Comparison of ENCODE assay signal across 18 cellular contexts in genomic region chr3:53224536-53224935, GRCh38.
"Had no signal": no experiment of that assay in that cellular context is flagged by ENCODE, and none has a peak within 500 bp of the region (broad histone marks: within the 10 kb centered on the region; RNA-seq: fewer than 3 reads in every experiment).

No MANE protein-coding gene starts in this region.

- FAIRE-seq: endometrium, keratinocyte had no signal

- H3K4me3 ChIP-seq: adrenal gland, dorsolateral prefrontal cortex, left lung, mucosa of descending colon, thyroid gland, uterus had no signal

- H3K27ac ChIP-seq: dorsolateral prefrontal cortex, left lung, uterus had no signal

- H3K4me1 ChIP-seq: adrenal gland, thyroid gland, uterus had no signal

- H3K27ac Mint-ChIP-seq: activated CD8-positive, alpha-beta memory T cell treated with anti-CD3 and anti-CD28 coated beads, Interleukin-2, amount 10 ng/mL, durations not matched to agents 7 days and 5 days; activated T-helper 2 cell treated with anti-CD3 and anti-CD28 coated beads, Interferon-gamma antibody, Interleukin-2, Interleukin-4, amounts not matched to agents 10 μg/mL and 5 μg/mL and 100 μg/mL, durations not matched to agents 14 hours and 24 hours and 36 hours had no signal

- H3K4me3 Mint-ChIP-seq: activated CD8-positive, alpha-beta memory T cell treated with anti-CD3 and anti-CD28 coated beads, Interleukin-2, amount 10 ng/mL, durations not matched to agents 7 days and 5 days; naive thymus-derived CD4-positive, alpha-beta T cell had no signal

- H3K9me3 Mint-ChIP-seq: activated T-helper 2 cell treated with anti-CD3 and anti-CD28 coated beads, Interferon-gamma antibody, Interleukin-2, Interleukin-4, amounts not matched to agents 10 μg/mL and 5 μg/mL and 100 μg/mL, durations not matched to agents 14 hours and 24 hours and 36 hours; naive thymus-derived CD4-positive, alpha-beta T cell had no signal

- H3K27me3 Mint-ChIP-seq: activated CD8-positive, alpha-beta memory T cell treated with anti-CD3 and anti-CD28 coated beads, Interleukin-2, amount 10 ng/mL, durations not matched to agents 7 days and 5 days; naive thymus-derived CD4-positive, alpha-beta T cell had no signal

- ATAC-seq: activated CD8-positive, alpha-beta memory T cell treated with anti-CD3 and anti-CD28 coated beads, Interleukin-2, amount 10 ng/mL, durations not matched to agents 7 days and 5 days; left lung; mucosa of descending colon; naive thymus-derived CD4-positive, alpha-beta T cell; right cardiac atrium had no signal

- H3K27me3 ChIP-seq: adrenal gland, dorsolateral prefrontal cortex, left lung, thyroid gland, uterus had no signal

- DNase-seq: activated CD4-positive, alpha-beta T cell treated with anti-CD3 and anti-CD28 coated beads, Interleukin-2, amount 50 U/mL, for 4 hours; activated CD4-positive, CD25-positive, alpha-beta regulatory T cell treated with anti-CD3 and anti-CD28 coated beads, Interleukin-2, amount 50 U/mL, for 72 hours; activated CD8-positive, alpha-beta memory T cell treated with anti-CD3 and anti-CD28 coated beads, Interleukin-2, amount 10 ng/mL, durations not matched to agents 7 days and 5 days; activated naive CD4-positive, alpha-beta T cell treated with anti-CD3 and anti-CD28 coated beads, Interleukin-2, amount 50 U/mL, for 16 hours; activated T-cell treated with anti-CD3 and anti-CD28 coated beads, Interleukin-2, amount 50 U/mL, for 1 hour; adrenal gland; dorsolateral prefrontal cortex; left lung; mammary epithelial cell; naive thymus-derived CD4-positive, alpha-beta T cell; T-helper 9 cell; thyroid gland; uterus had no signal

- H3K36me3 ChIP-seq: uterus had no signal

- H3K9me3 ChIP-seq: adrenal gland, left lung, mucosa of descending colon, thyroid gland, uterus had no signal
